29 cellular contexts compared by ENCODE assay signal in the genomic region with DNA sequence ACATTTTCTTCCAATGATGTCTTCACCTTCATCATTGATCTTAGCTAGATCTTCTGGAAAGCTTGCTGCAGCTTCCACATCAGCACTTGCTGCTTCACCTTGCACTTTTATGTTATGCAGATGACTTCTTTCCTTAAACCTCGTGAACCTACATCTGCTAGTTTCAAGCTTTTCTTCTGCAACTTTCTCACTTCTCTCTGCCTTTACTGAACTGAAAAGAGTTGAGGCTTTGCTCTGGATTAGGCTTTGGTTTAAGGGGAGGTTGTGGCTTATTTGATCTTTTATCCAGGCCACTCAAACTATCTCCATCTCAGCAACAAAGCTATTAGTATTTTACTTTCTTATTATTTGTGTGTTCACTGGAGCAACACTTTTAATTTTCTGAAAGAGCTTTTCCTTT.
"Had no signal": no experiment of that assay in that cellular context is flagged by ENCODE, and none has a peak within 500 bp of the region (broad histone marks: within the 10 kb centered on the region; RNA-seq: fewer than 3 reads in every experiment).

No MANE protein-coding gene starts in this region.

- DNase-seq: cortex of kidney; dermis blood vessel endothelial cell; dorsolateral prefrontal cortex; effector CD4-positive, alpha-beta T cell; effector CD8-positive, alpha-beta T cell; effector memory CD4-positive, alpha-beta T cell; effector memory CD8-positive, alpha-beta T cell; endodermal cell; erythroblast; esophagus squamous epithelium; foreskin fibroblast; foreskin keratinocyte; foreskin melanocyte; gastrocnemius medialis; glutamatergic neuron; head of caudate nucleus; heart left ventricle; heart right ventricle; hippocampal formation had no signal

- H3K4me2 ChIP-seq: hepatocyte had no signal

- FAIRE-seq: endometrium, endothelial cell of umbilical vein, frontal cortex had no signal

- H2AFZ ChIP-seq: hepatocyte had no signal

- H3K36me3 ChIP-seq: esophagus muscularis mucosa, esophagus squamous epithelium, gastrocnemius medialis, gastroesophageal sphincter, heart left ventricle, heart right ventricle had no signal

- H3K27ac ChIP-seq: coronary artery, dorsolateral prefrontal cortex, epithelial cell of prostate, esophagus muscularis mucosa, esophagus squamous epithelium, foreskin keratinocyte, gastrocnemius medialis, gastroesophageal sphincter, heart left ventricle, heart right ventricle, hepatocyte had no signal

- H3K4me1 ChIP-seq: esophagus muscularis mucosa, esophagus squamous epithelium, foreskin keratinocyte, gastrocnemius medialis, gastroesophageal sphincter, heart left ventricle, heart right ventricle had no signal

- H3K4me3 ChIP-seq: coronary artery, dorsolateral prefrontal cortex, esophagus muscularis mucosa, esophagus squamous epithelium, gastrocnemius medialis, gastroesophageal sphincter, heart left ventricle, heart right ventricle, hepatocyte had no signal

- H3K27me3 ChIP-seq: dorsolateral prefrontal cortex, esophagus muscularis mucosa, esophagus squamous epithelium, foreskin keratinocyte, gastrocnemius medialis, gastroesophageal sphincter, heart left ventricle, heart right ventricle, hepatocyte had no signal

- H3K4me3 Mint-ChIP-seq: dendritic cell treated with granulocyte-macrophage colony-stimulating factor and Interleukin-4, amounts not matched to agents 40 ng/mL and 50 ng/mL, for 4 days; effector memory CD8-positive, alpha-beta T cell; endodermal cell had no signal

- H3K4me1 Mint-ChIP-seq: endodermal cell had no signal

- H3K79me2 ChIP-seq: hepatocyte had no signal

- H3K27ac Mint-ChIP-seq: dendritic cell treated with granulocyte-macrophage colony-stimulating factor and Interleukin-4, amounts not matched to agents 40 ng/mL and 50 ng/mL, for 4 days; effector memory CD8-positive, alpha-beta T cell; endodermal cell had no signal

- H3K27me3 Mint-ChIP-seq: dendritic cell treated with granulocyte-macrophage colony-stimulating factor and Interleukin-4, amounts not matched to agents 40 ng/mL and 50 ng/mL, for 4 days; effector memory CD8-positive, alpha-beta T cell had no signal

- H3K9me3 ChIP-seq: esophagus muscularis mucosa, gastrocnemius medialis, gastroesophageal sphincter, heart left ventricle had no signal

- ATAC-seq: effector memory CD8-positive, alpha-beta T cell; esophagus mucosa; foreskin keratinocyte; gastrocnemius medialis; gastroesophageal sphincter; heart left ventricle; heart right ventricle had no signal
